ENCODE assay signal across 11 cellular contexts in genomic region chr14:88322505-88323085, GRCh38. TPM values are rescaled to one million over a fixed set of nuclear protein-coding genes. Genes with fewer than 3 reads are reported as not detected.
DNase-seq lines count a peak whose midpoint lies in the region; ATAC-seq and TF ChIP-seq lines count a peak whose summit lies in the region.
"Had no signal": no experiment of that assay in that cellular context is flagged by ENCODE, and none has a peak within 500 bp of the region (broad histone marks: within the 10 kb centered on the region; RNA-seq: fewer than 3 reads in every experiment).

No MANE protein-coding gene starts in this region.

- H3K4me3 ChIP-seq in GM23338 (peak overlapping the region; percentile 85), tibial nerve (peak overlapping the region in 1 of 4 donors; percentile 44), aorta (ENCODE audit: low read length in 2 of 2) (no peak overlapping the region)

- no peaks in the 10 kb centered on the region for H3K9me2 ChIP-seq in GM23338 (ENCODE audit: insufficient read depth)

- intact Hi-C loops in natural killer cell (cut with micrococcal nuclease) (no loop called here), aorta (cut with DNase I) (no loop called here)

- H3K27me3 Mint-ChIP-seq in GM23338 (ENCODE audit: insufficient read depth, low read depth, poor library complexity) (peaks cover 40% of the 10 kb centered on the region), natural killer cell (ENCODE audit: low read depth in 2 of 2) (peaks cover 31 to 39% of the 10 kb centered on the region in 2 donors), progenitor cell of endocrine pancreas (peaks cover 39% of the 10 kb centered on the region)

- H3K36me3 Mint-ChIP-seq in GM23338 (ENCODE audit: low read depth) (no peaks in the 10 kb centered on the region), natural killer cell (no peaks in the 10 kb centered on the region), progenitor cell of endocrine pancreas (ENCODE audit: insufficient read depth) (no peaks in the 10 kb centered on the region)
- H3K36me3 Mint-ChIP-seq: WTC11 had no signal

- DNase-seq in COLO668 (lab: John Stamatoyannopoulos, UW; ENCODE audit: unreplicated experiment) (peak; percentile 60), GM23338 (ENCODE audit: low spot score) (peak; percentile 4), cerebellum (ENCODE audit: low spot score) (peak; percentile 66), natural killer cell (no peak), tibial nerve (ENCODE audit: low spot score in 2 of 2) (no peak), progenitor cell of endocrine pancreas (ENCODE audit: low spot score, unreplicated experiment) (no peak), aorta (no peak)
- DNase-seq in activated naive CD4-positive, alpha-beta T cell treated with anti-CD3 and anti-CD28 coated beads, Interleukin-2, amount 50 U/mL, for 16 hours: no peak
- DNase-seq: GOT3, NCI-H526 treated with DMSO at 0.1 percent for 48 hours had no signal

- H3K79me2 ChIP-seq in GM23338 (replicated peaks; ENCODE audit: insufficient read depth): no peaks in the 10 kb centered on the region

- peaks cover 91% of the 10 kb centered on the region for H3K27me3 ChIP-seq in GM23338 (ENCODE audit: insufficient read depth)
- H3K27me3 ChIP-seq in tibial nerve: peaks cover 0 to 64% of the 10 kb centered on the region in 2 donors
- H3K27me3 ChIP-seq in aorta (ENCODE audit: control insufficient read depth in 1 of 2, insufficient read depth in 2 of 2, low read length in 1 of 2): peaks cover 0 to 2% of the 10 kb centered on the region in 2 donors

- TF ChIP-seq POLR2A in tibial nerve (IDR thresholded peaks at IDR 0.05): no peak

- TF ChIP-seq CTCF in GM23338 (conservative IDR thresholded peaks at IDR 0.05; ENCODE audit: low read depth in 2 of 2): no peak
- TF ChIP-seq CTCF in natural killer cell (IDR thresholded peaks at IDR 0.05): no peak
- TF ChIP-seq CTCF in tibial nerve (IDR thresholded peaks at IDR 0.05): no peak
- no peak for TF ChIP-seq CTCF in progenitor cell of endocrine pancreas (IDR thresholded peaks at IDR 0.05; ENCODE audit: unreplicated experiment)

- peaks cover 16% of the 10 kb centered on the region; the same call in 1 of the 2 replicates for H3K4me1 ChIP-seq in GM23338 (ENCODE audit: insufficient read depth)
- H3K4me1 ChIP-seq in tibial nerve: peaks cover 0 to 34% (median 1%) of the 10 kb centered on the region in 4 donors
- H3K4me1 ChIP-seq in aorta (ENCODE audit: control insufficient read depth in 1 of 2, insufficient read depth in 2 of 2, low read length in 2 of 2): no peaks in the 10 kb centered on the region

- WGBS in tibial nerve, 2 donors: 3% methylated on average over 26 of the region's 26 CpGs
- 1 to 3% methylated on average over 26 of the region's 26 CpGs for WGBS in aorta, 2 donors

- H3K27ac Mint-ChIP-seq in GM23338: no peak overlapping the region
- H3K27ac Mint-ChIP-seq in natural killer cell: no peak overlapping the region
- no peak overlapping the region for H3K27ac Mint-ChIP-seq in progenitor cell of endocrine pancreas
- H3K27ac Mint-ChIP-seq: WTC11 had no signal

- H3K36me3 ChIP-seq in GM23338 (ENCODE audit: insufficient read depth) (no peaks in the 10 kb centered on the region), tibial nerve (no peaks in the 10 kb centered on the region), aorta (ENCODE audit: control insufficient read depth in 1 of 2, insufficient read depth in 2 of 2, low read length in 1 of 2) (no peaks in the 10 kb centered on the region)

- peak overlapping the region; percentile 94 for H3K4me2 ChIP-seq in GM23338

- H3K9me3 Mint-ChIP-seq in GM23338: no peaks in the 10 kb centered on the region
- no peaks in the 10 kb centered on the region for H3K9me3 Mint-ChIP-seq in natural killer cell
- no peaks in the 10 kb centered on the region for H3K9me3 Mint-ChIP-seq in progenitor cell of endocrine pancreas (ENCODE audit: low read depth)
- H3K9me3 Mint-ChIP-seq: WTC11 had no signal

- no peaks in the 10 kb centered on the region for H4K20me1 ChIP-seq in GM23338 (replicated peaks; ENCODE audit: insufficient read depth)

- no peak overlapping the region for H3K27ac ChIP-seq in GM23338 (ENCODE audit: low read depth)
- H3K27ac ChIP-seq in tibial nerve: no peak overlapping the region
- H3K27ac ChIP-seq in aorta (ENCODE audit: low read depth in 1 of 2, low read length in 2 of 2): no peak overlapping the region

- ATAC-seq in GM23338: no peak
- ATAC-seq in natural killer cell: no peak
- no peak for ATAC-seq in aorta (ENCODE audit: low FRiP score)

- H2AFZ ChIP-seq in GM23338: peak overlapping the region; percentile 94

- peaks cover 9% of the 10 kb centered on the region; the same call in 1 of the 2 replicates for H3F3A ChIP-seq in GM23338 (replicated peaks; ENCODE audit: low read depth)

- H3K4me1 Mint-ChIP-seq in GM23338: peaks cover 18% of the 10 kb centered on the region
- H3K4me1 Mint-ChIP-seq in natural killer cell: peaks cover 0 to 4% of the 10 kb centered on the region in 2 donors
- peaks cover 4% of the 10 kb centered on the region for H3K4me1 Mint-ChIP-seq in progenitor cell of endocrine pancreas (ENCODE audit: low read depth)

- TF ChIP-seq EP300 in tibial nerve (IDR thresholded peaks at IDR 0.05): no peak

- H3K9me3 ChIP-seq in tibial nerve: no peaks in the 10 kb centered on the region
- H3K9me3 ChIP-seq in aorta (ENCODE audit: control insufficient read depth, low read length): no peaks in the 10 kb centered on the region

- H3K4me3 Mint-ChIP-seq in GM23338: no peak overlapping the region; the same call in 2 of the 3 replicates
- H3K4me3 Mint-ChIP-seq in natural killer cell: peak overlapping the region; percentile 67
- no peak overlapping the region for H3K4me3 Mint-ChIP-seq in progenitor cell of endocrine pancreas (ENCODE audit: low read depth)
- H3K4me3 Mint-ChIP-seq: WTC11 had no signal

TF ChIP-seq in GM23338, 12 proteins besides CTCF, POLR2A, EP300 and RAD21:
- peak; percentile 84 for TF ChIP-seq EZH2 (IDR thresholded peaks at IDR 0.05; ENCODE audit: low read depth, unreplicated experiment)
- no peak for TF ChIP-seq ZNF331 (CRISPR knock-in tag; IDR thresholded peaks at IDR 0.05; ENCODE audit: low read depth)
- TF ChIP-seq EZH2phosphoT487 (IDR thresholded peaks at IDR 0.05; ENCODE audit: unreplicated experiment): no peak
- no peak for TF ChIP-seq POLR2AphosphoS5 (IDR thresholded peaks at IDR 0.05; ENCODE audit: low read depth)

RNA-seq across cellular contexts. Expression of gene KCNK10, which starts 0.5 kb away (rescaled TPM):
- 1.0 TPM in 2 replicates for total RNA-seq in GM23338 (2014; rRNA removed; shearing (Covaris generic))
- polyA plus RNA-seq in GM23338 (2016; fragmentation: Nextera tagmentation; extraction: Ambion mirVana) (0.07 and 0.29 TPM in 2 replicates), aorta (not detected)
- total RNA-seq in cerebellum (23.4 TPM), natural killer cell (not detected), tibial nerve (not detected), progenitor cell of endocrine pancreas (0.24 and 0.80 TPM in 2 replicates), aorta (not detected)

Comparison
In these comparisons a context has a peak if more than half of its experiments do, and no peak if none do; other contexts are left out.
1. DNase-seq: peak in COLO668 (single experiment), GM23338 (single experiment) and cerebellum (single experiment); none in natural killer cell (single experiment), tibial nerve (0 of 2), activated naive CD4-positive, alpha-beta T cell treated with anti-CD3 and anti-CD28 coated beads, Interleukin-2, amount 50 U/mL, for 16 hours (single experiment), progenitor cell of endocrine pancreas (single experiment) and aorta (0 of 2).
2. RNA of gene KCNK10, which starts 0.5 kb away (total RNA-seq): 23.4 TPM in cerebellum (single experiment); 1.0 TPM in GM23338, 0.24 to 0.80 TPM in progenitor cell of endocrine pancreas, not detected in aorta, not detected in natural killer cell and not detected in tibial nerve; every median in the first group is over 10 times any median in the second.